ENCODE assay signal across 20 cellular contexts in the genomic region with DNA sequence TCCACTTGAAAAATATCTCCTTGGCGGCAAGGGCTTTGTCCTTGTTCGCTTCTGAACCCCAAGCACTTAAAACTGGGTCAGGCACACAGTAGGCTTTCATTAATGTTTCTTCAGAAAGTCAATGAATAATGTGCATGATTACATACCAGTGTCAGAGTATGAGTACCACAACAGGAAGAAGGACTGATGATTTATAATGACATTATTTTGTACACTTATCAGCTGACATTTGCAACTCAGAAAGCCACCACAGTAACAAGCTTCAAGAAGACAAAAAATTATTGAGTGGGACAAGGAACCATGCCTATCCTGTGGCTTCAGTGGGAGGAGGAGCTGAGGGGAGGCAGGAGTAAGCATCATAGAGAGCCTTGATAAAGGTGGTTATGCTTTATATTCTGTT. TPM values are rescaled to one million over a fixed set of nuclear protein-coding genes. Genes with fewer than 3 reads are reported as not detected.
DNase-seq lines count a peak whose midpoint lies in the region; ATAC-seq and TF ChIP-seq lines count a peak whose summit lies in the region.
"Had no signal": no experiment of that assay in that cellular context is flagged by ENCODE, and none has a peak within 500 bp of the region (broad histone marks: within the 10 kb centered on the region; RNA-seq: fewer than 3 reads in every experiment).

No MANE protein-coding gene starts in this region.

- peaks cover 69% of the 10 kb centered on the region for H3K79me2 ChIP-seq in Loucy (ENCODE audit: insufficient read depth, low read length)

- H4K20me1 ChIP-seq in Loucy (ENCODE audit: insufficient read depth, low read length, poor library complexity, severe bottlenecking) = peaks cover 42% of the 10 kb centered on the region

- H3K27ac Mint-ChIP-seq in activated CD4-positive, alpha-beta T cell treated with anti-CD3 and anti-CD28 coated beads for 36 hours = no peak overlapping the region
- H3K27ac Mint-ChIP-seq in activated T-helper 17 cell treated with anti-CD3 and anti-CD28 coated beads, Interleukin-2, amount 50 U/mL, for 72 hours = no peak overlapping the region
- peak overlapping the region; percentile 55 for H3K27ac Mint-ChIP-seq in memory B cell
- H3K27ac Mint-ChIP-seq: B cell; CD4-positive, alpha-beta T cell; GM23338; H9 had no signal

- no peak for DNase-seq in activated CD4-positive, alpha-beta T cell treated with anti-CD3 and anti-CD28 coated beads for 36 hours
- DNase-seq in activated CD4-positive, alpha-beta T cell treated with anti-CD3 and anti-CD28 coated beads, Interleukin-2, amount 50 U/mL, for 4 hours = no peak
- no peak for DNase-seq in memory B cell (ENCODE audit: low spot score in 2 of 2)
- DNase-seq in stimulated activated naive CD4-positive, alpha-beta T cell (lab: John Stamatoyannopoulos, UW) = no peak
- no peak for DNase-seq in activated CD4-positive, CD25-positive, alpha-beta regulatory T cell treated with anti-CD3 and anti-CD28 coated beads, Interleukin-2, amount 50 U/mL, for 72 hours
- DNase-seq: CD4-positive, alpha-beta T cell; CD8-positive, alpha-beta memory T cell; DMS 273 treated with DMSO at 0.1 percent for 48 hours; DMS79; EL; GDM1; H9 had no signal

- H3F3A ChIP-seq in Loucy (ENCODE audit: low read depth) = no peaks in the 10 kb centered on the region; the same call in 1 of the 2 replicates

- H3K4me1 Mint-ChIP-seq in activated CD4-positive, alpha-beta T cell treated with anti-CD3 and anti-CD28 coated beads for 36 hours = peaks cover 53% of the 10 kb centered on the region
- H3K4me1 Mint-ChIP-seq in activated T-helper 17 cell treated with anti-CD3 and anti-CD28 coated beads, Interleukin-2, amount 50 U/mL, for 72 hours = peaks cover 30% of the 10 kb centered on the region
- H3K4me1 Mint-ChIP-seq in memory B cell = peaks cover 33% of the 10 kb centered on the region

- intact Hi-C loops in activated CD4-positive, alpha-beta T cell treated with anti-CD3 and anti-CD28 coated beads for 36 hours (cut with DNase I, micrococcal nuclease) = no loop called here

- POLR2A ChIA-PET in activated CD4-positive, alpha-beta T cell treated with anti-CD3 and anti-CD28 coated beads for 36 hours (lab: Charles Lee) = no interaction called here

- H3K27me3 ChIP-seq in Loucy (ENCODE audit: insufficient read depth, low read length, poor library complexity, severe bottlenecking) = no peaks in the 10 kb centered on the region
- H3K27me3 ChIP-seq: BLaER1 had no signal

- H3K9ac ChIP-seq in Loucy (ENCODE audit: low read depth, low read length, poor library complexity, severe bottlenecking) = no peak overlapping the region
- H3K9ac ChIP-seq: BLaER1 had no signal

- no peaks in the 10 kb centered on the region for H3K36me3 ChIP-seq in Loucy (ENCODE audit: insufficient read depth, low read length)

- H3K4me2 ChIP-seq in Loucy (ENCODE audit: low read depth, low read length, poor library complexity, severe bottlenecking) = peak overlapping the region; percentile 48
- H3K4me2 ChIP-seq: BLaER1, GM23338 had no signal

- no peaks in the 10 kb centered on the region for H3K27me3 Mint-ChIP-seq in activated CD4-positive, alpha-beta T cell treated with anti-CD3 and anti-CD28 coated beads for 36 hours
- no peaks in the 10 kb centered on the region for H3K27me3 Mint-ChIP-seq in activated T-helper 17 cell treated with anti-CD3 and anti-CD28 coated beads, Interleukin-2, amount 50 U/mL, for 72 hours
- no peaks in the 10 kb centered on the region for H3K27me3 Mint-ChIP-seq in memory B cell
- H3K27me3 Mint-ChIP-seq: B cell; CD4-positive, alpha-beta T cell; CD8-positive, alpha-beta memory T cell had no signal

- H3K9me3 ChIP-seq in Loucy (ENCODE audit: insufficient read depth, low read depth, low read length) = no peaks in the 10 kb centered on the region
- H3K9me3 ChIP-seq: BLaER1 had no signal

- peaks cover 46% of the 10 kb centered on the region for H3K36me3 Mint-ChIP-seq in activated CD4-positive, alpha-beta T cell treated with anti-CD3 and anti-CD28 coated beads for 36 hours (ENCODE audit: low read depth)
- peaks cover 59% of the 10 kb centered on the region for H3K36me3 Mint-ChIP-seq in activated T-helper 17 cell treated with anti-CD3 and anti-CD28 coated beads, Interleukin-2, amount 50 U/mL, for 72 hours (ENCODE audit: low read depth)
- peaks cover 33% of the 10 kb centered on the region for H3K36me3 Mint-ChIP-seq in memory B cell

- H3K9me3 Mint-ChIP-seq in activated CD4-positive, alpha-beta T cell treated with anti-CD3 and anti-CD28 coated beads for 36 hours (ENCODE audit: low read depth) = no peaks in the 10 kb centered on the region
- no peaks in the 10 kb centered on the region for H3K9me3 Mint-ChIP-seq in activated T-helper 17 cell treated with anti-CD3 and anti-CD28 coated beads, Interleukin-2, amount 50 U/mL, for 72 hours
- H3K9me3 Mint-ChIP-seq in memory B cell = no peaks in the 10 kb centered on the region
- H3K9me3 Mint-ChIP-seq: CD4-positive, alpha-beta T cell; CD8-positive, alpha-beta memory T cell; GM23338; H9 had no signal

- peaks cover 34% of the 10 kb centered on the region for H3K4me1 ChIP-seq in Loucy (ENCODE audit: insufficient read depth, low read length, poor library complexity, severe bottlenecking)

- no peak overlapping the region for H3K4me3 Mint-ChIP-seq in activated CD4-positive, alpha-beta T cell treated with anti-CD3 and anti-CD28 coated beads for 36 hours
- no peak overlapping the region for H3K4me3 Mint-ChIP-seq in activated T-helper 17 cell treated with anti-CD3 and anti-CD28 coated beads, Interleukin-2, amount 50 U/mL, for 72 hours
- H3K4me3 Mint-ChIP-seq in memory B cell = no peak overlapping the region
- H3K4me3 Mint-ChIP-seq: B cell; CD4-positive, alpha-beta T cell; CD8-positive, alpha-beta memory T cell; GM23338; H9 had no signal

- ATAC-seq in activated CD4-positive, alpha-beta T cell treated with anti-CD3 and anti-CD28 coated beads for 36 hours = peak; percentile 33
- peak; percentile 72 for ATAC-seq in activated T-helper 17 cell treated with anti-CD3 and anti-CD28 coated beads, Interleukin-2, amount 50 U/mL, for 72 hours (replicated peaks)
- ATAC-seq in memory B cell (ENCODE audit: low read depth) = no peak
- no peak for ATAC-seq in GM18867 (IDR thresholded peaks at IDR 0.05; ENCODE audit: unreplicated experiment)
- ATAC-seq: GM12878, GM23338, HCT116 had no signal

- no peak for TF ChIP-seq CTCF in Loucy (conservative IDR thresholded peaks at IDR 0.05; ENCODE audit: low read length)

- H3K4me3 ChIP-seq in Loucy (ENCODE audit: low read length, poor library complexity, severe bottlenecking) = no peak overlapping the region
- H3K4me3 ChIP-seq: BLaER1, GM12878, GM23338 had no signal

- H3K9me2 ChIP-seq in Loucy (replicated peaks; ENCODE audit: low read depth, low read length) = no peaks in the 10 kb centered on the region

- H2AFZ ChIP-seq in Loucy (ENCODE audit: low read length) = no peak overlapping the region
- H2AFZ ChIP-seq: GM23338 had no signal

- CTCF ChIA-PET in activated CD4-positive, alpha-beta T cell treated with anti-CD3 and anti-CD28 coated beads for 36 hours (lab: Charles Lee) = interaction anchor here (0.5 to 1.6 kb wide), 3 partner anchors 9 to 358 kb away, joined by 3 to 6 read pairs (median 4); a partner anchor contains a TSS

RNA-seq across cellular contexts. Expression of a gene that starts 10.0 kb away (rescaled TPM):
- total RNA-seq in activated CD4-positive, alpha-beta T cell treated with anti-CD3 and anti-CD28 coated beads for 36 hours = 100 to 1,000 TPM; 165 to 197 TPM
- total RNA-seq in activated T-helper 17 cell treated with anti-CD3 and anti-CD28 coated beads, Interleukin-2, amount 50 U/mL, for 72 hours = 100 to 1,000 TPM; 128 to 138 TPM

RNA-seq across cellular contexts. Expression of a gene that starts 11.3 kb away (rescaled TPM):
- 1 to 10 TPM; 4.7 to 4.8 TPM for total RNA-seq in activated CD4-positive, alpha-beta T cell treated with anti-CD3 and anti-CD28 coated beads for 36 hours
- total RNA-seq in activated T-helper 17 cell treated with anti-CD3 and anti-CD28 coated beads, Interleukin-2, amount 50 U/mL, for 72 hours = 1 to 10 TPM; 4.1 TPM

Comparison
In these comparisons a context has a peak if more than half of its experiments do, and no peak if none do; other contexts are left out.
1. ATAC-seq: peak in activated CD4-positive, alpha-beta T cell treated with anti-CD3 and anti-CD28 coated beads for 36 hours (single experiment) and activated T-helper 17 cell treated with anti-CD3 and anti-CD28 coated beads, Interleukin-2, amount 50 U/mL, for 72 hours (single experiment); none in memory B cell (single experiment) and GM18867 (single experiment).